In the genomic region with DNA sequence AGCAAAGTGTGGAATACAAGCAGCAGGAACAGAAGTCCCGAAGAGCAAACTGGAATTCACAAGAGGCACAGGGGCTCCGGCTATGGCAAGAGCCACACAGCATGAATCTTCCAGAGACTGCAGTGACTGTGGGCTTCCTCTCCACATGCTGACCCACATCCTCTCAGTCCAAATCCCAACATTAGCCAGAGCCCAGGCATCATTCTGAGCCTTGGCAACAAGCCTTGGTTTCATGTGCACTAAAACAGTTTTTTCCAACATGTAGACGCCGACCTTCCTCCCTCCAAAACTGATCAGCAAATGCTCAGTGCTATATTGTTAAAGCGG, we compare ENCODE assay signal across 20 cellular contexts.
DNase-seq lines count a peak whose midpoint lies in the region; ATAC-seq and TF ChIP-seq lines count a peak whose summit lies in the region.
"Had no signal": no experiment of that assay in that cellular context is flagged by ENCODE, and none has a peak within 500 bp of the region (broad histone marks: within the 10 kb centered on the region; RNA-seq: fewer than 3 reads in every experiment).

No MANE protein-coding gene starts in this region.

- peaks cover 15% of the 10 kb centered on the region for H3K27me3 Mint-ChIP-seq in mesothelial cell of epicardium (ENCODE audit: low read depth)
- H3K27me3 Mint-ChIP-seq: activated naive CD8-positive, alpha-beta T cell treated with anti-CD3 and anti-CD28 coated beads, Interleukin-2, amount 50 U/mL, for 24 hours; IgD-negative memory B cell had no signal

- ATAC-seq in Right ventricle myocardium superior (ENCODE audit: poor library complexity), result peak; percentile 33
- ATAC-seq: activated naive CD8-positive, alpha-beta T cell treated with anti-CD3 and anti-CD28 coated beads, Interleukin-2, amount 50 U/mL, for 24 hours had no signal

- peaks cover 0 to 6% (median 0%) of the 10 kb centered on the region in 3 donors for H3K36me3 ChIP-seq in tibial artery
- H3K36me3 ChIP-seq: right lobe of liver had no signal

- H3K4me3 ChIP-seq in tibial artery, result no peak overlapping the region
- H3K4me3 ChIP-seq: right lobe of liver had no signal

- no peaks in the 10 kb centered on the region for H3K9me3 ChIP-seq in tibial artery
- H3K9me3 ChIP-seq: right lobe of liver had no signal

- no peaks in the 10 kb centered on the region for H3K27me3 ChIP-seq in tibial artery
- H3K27me3 ChIP-seq: right lobe of liver had no signal

- H3K27ac Mint-ChIP-seq in mesothelial cell of epicardium, result peak overlapping the region; percentile 71
- H3K27ac Mint-ChIP-seq: activated naive CD8-positive, alpha-beta T cell treated with anti-CD3 and anti-CD28 coated beads, Interleukin-2, amount 50 U/mL, for 24 hours had no signal

- H3K27ac ChIP-seq in cingulate gyrus (ENCODE audit: low read depth, low read length) (peak overlapping the region; percentile 42), tibial artery (peak overlapping the region; percentile 85 to 86)
- H3K27ac ChIP-seq: right lobe of liver had no signal

- DNase-seq in Right ventricle myocardium superior, result no peak
- DNase-seq in cardiac septum (ENCODE audit: low spot score), result no peak
- DNase-seq in mesothelial cell of epicardium (ENCODE audit: low spot score in 2 of 2, unreplicated experiment in 2 of 2), result no peak
- DNase-seq in tibial artery, result no peak
- no peak for DNase-seq in Ammon's horn (ENCODE audit: low spot score)
- no peak for DNase-seq in hepatic stellate cell (ENCODE audit: low spot score)
- no peak for DNase-seq in ureter (ENCODE audit: low spot score)
- DNase-seq: activated CD4-positive, alpha-beta T cell treated with anti-CD3 and anti-CD28 coated beads, Interleukin-2, amount 50 U/mL, for 4 hours; activated effector memory CD4-positive, alpha-beta T cell treated with Interleukin-2 at 50 U/mL for 16 hours; activated naive CD8-positive, alpha-beta T cell treated with anti-CD3 and anti-CD28 coated beads, Interleukin-2, amount 50 U/mL, for 24 hours; Calu3; effector CD8-positive, alpha-beta T cell; GOT3; NCI-H1417; nucleus accumbens; right lobe of liver; stimulated activated CD4-positive, alpha-beta T cell treated with anti-CD3 and anti-CD28 coated beads, Interleukin-15, amount 100 ng/mL, for 24 hours; T-helper 2 cell had no signal

- H3K4me3 Mint-ChIP-seq in mesothelial cell of epicardium, result no peak overlapping the region
- H3K4me3 Mint-ChIP-seq: activated naive CD8-positive, alpha-beta T cell treated with anti-CD3 and anti-CD28 coated beads, Interleukin-2, amount 50 U/mL, for 24 hours had no signal

- H3K4me1 ChIP-seq in tibial artery, result peaks cover 0 to 50% (median 25%) of the 10 kb centered on the region in 4 donors

- intact Hi-C loops in Right ventricle myocardium superior (cut with DNase I) (no loop called here), cardiac septum (cut with DNase I) (no loop called here), tibial artery (cut with DNase I; ENCODE audit: low total_unique reads) (no loop called here)

- TF ChIP-seq CTCF in mesothelial cell of epicardium (IDR thresholded peaks at IDR 0.05; ENCODE audit: unreplicated experiment) (no peak), tibial artery (IDR thresholded peaks at IDR 0.05) (no peak)

- H3K9me3 Mint-ChIP-seq in mesothelial cell of epicardium, result no peaks in the 10 kb centered on the region
- H3K9me3 Mint-ChIP-seq: activated naive CD8-positive, alpha-beta T cell treated with anti-CD3 and anti-CD28 coated beads, Interleukin-2, amount 50 U/mL, for 24 hours had no signal

- no peaks in the 10 kb centered on the region for H3K36me3 Mint-ChIP-seq in mesothelial cell of epicardium

- H3K4me1 Mint-ChIP-seq in mesothelial cell of epicardium, result peaks cover 46% of the 10 kb centered on the region
- H3K4me1 Mint-ChIP-seq: activated naive CD8-positive, alpha-beta T cell treated with anti-CD3 and anti-CD28 coated beads, Interleukin-2, amount 50 U/mL, for 24 hours; IgD-negative memory B cell had no signal
